ENCODE assay signal across 8 cellular contexts in genomic region chr20:38167851-38168760, GRCh38. TPM values are rescaled to one million over a fixed set of nuclear protein-coding genes. Genes with fewer than 3 reads are reported as not detected.
A peak's percentile ranks its signal among the peaks of the same experiment; 100 is the strongest.
DNase-seq lines count a peak whose midpoint lies in the region; ATAC-seq and TF ChIP-seq lines count a peak whose summit lies in the region.

No MANE protein-coding gene starts in this region.

- H3K36me3 ChIP-seq in PC-3 (ENCODE audit: low read depth, low read length) (no peaks in the 10 kb centered on the region), esophagus squamous epithelium (no peaks in the 10 kb centered on the region)

- H3K27ac ChIP-seq in PC-3 (ENCODE audit: low read length) (peak overlapping the region; percentile 94), esophagus squamous epithelium (peak overlapping the region; percentile 11 to 87 (median 60))

- peak overlapping the region; percentile 60 for H3K27ac Mint-ChIP-seq in osteocyte (ENCODE audit: unreplicated experiment)

- intact Hi-C loops in PC-3 (cut with micrococcal nuclease) (loop anchor here (5.0 kb wide), 1 partner anchor 56 kb away; no protein-coding TSS in a partner anchor), esophagus squamous epithelium (cut with DNase I) (loop anchor here (10.0 kb wide), 1 partner anchor 93 kb away; no protein-coding TSS in a partner anchor)

- no peaks in the 10 kb centered on the region for H3K27me3 Mint-ChIP-seq in osteocyte (ENCODE audit: unreplicated experiment)

- no peaks in the 10 kb centered on the region for H3K9me3 Mint-ChIP-seq in osteocyte (ENCODE audit: unreplicated experiment)

- peak overlapping the region; percentile 78 for H3K9ac ChIP-seq in PC-3 (ENCODE audit: low read length)

- peak overlapping the region; percentile 58 for H3K4me2 ChIP-seq in PC-3 (ENCODE audit: low read length)

- H4K20me1 ChIP-seq in PC-3 (ENCODE audit: low read length): no peaks in the 10 kb centered on the region

- DNase-seq in EH (ENCODE audit: low read depth) (peak; percentile 97), PC-3 (peak; percentile 98), esophagus squamous epithelium (lab: John Stamatoyannopoulos, UW) (no peak), osteocyte (ENCODE audit: extremely low spot score, unreplicated experiment) (no peak), occipital lobe (lab: John Stamatoyannopoulos, UW) (no peak)

- ATAC-seq in PC-3 (peak; percentile 62), HG03045 (IDR thresholded peaks at IDR 0.05; ENCODE audit: unreplicated experiment) (no peak), HG02938 (IDR thresholded peaks at IDR 0.05; ENCODE audit: unreplicated experiment) (no peak), GM19452 (IDR thresholded peaks at IDR 0.05; ENCODE audit: unreplicated experiment) (no peak)

- TF ChIP-seq CTCF in PC-3 (conservative IDR thresholded peaks at IDR 0.05; ENCODE audit: low read depth, low read length) (no peak), esophagus squamous epithelium (IDR thresholded peaks at IDR 0.05) (no peak), osteocyte (IDR thresholded peaks at IDR 0.05) (no peak)

- no peak for TF ChIP-seq POLR2A in esophagus squamous epithelium (IDR thresholded peaks at IDR 0.05)

- no peaks in the 10 kb centered on the region for H3K9me3 ChIP-seq in PC-3 (ENCODE audit: low read length)
- no peaks in the 10 kb centered on the region for H3K9me3 ChIP-seq in esophagus squamous epithelium

- peaks cover 27% of the 10 kb centered on the region for H3K79me2 ChIP-seq in PC-3 (ENCODE audit: low read length)

- H3K4me1 ChIP-seq in PC-3 (ENCODE audit: insufficient read depth, low read length): peaks cover 92% of the 10 kb centered on the region
- peaks cover 21 to 85% (median 33%) of the 10 kb centered on the region in 3 donors for H3K4me1 ChIP-seq in esophagus squamous epithelium

- no peak overlapping the region for H2AFZ ChIP-seq in PC-3 (ENCODE audit: low read length)

- no peaks in the 10 kb centered on the region for H3K9me2 ChIP-seq in PC-3 (replicated peaks; ENCODE audit: low read length)

- BruUV-seq in PC-3 (replicated peaks; lab: Mats Ljungman, UMichigan): no TSS peak

- no peak overlapping the region for H3K4me3 ChIP-seq in PC-3 (ENCODE audit: low read length)
- no peak overlapping the region for H3K4me3 ChIP-seq in esophagus squamous epithelium

- H3K36me3 Mint-ChIP-seq in osteocyte (ENCODE audit: unreplicated experiment): no peaks in the 10 kb centered on the region

- POLR2A ChIA-PET in PC-3 (lab: Charles Lee; ENCODE audit: unreplicated experiment): interaction anchor here (1.1 kb wide), 1 partner anchor 15 kb away, joined by 4 read pairs; no protein-coding TSS in a partner anchor

- H3K4me1 Mint-ChIP-seq in osteocyte (ENCODE audit: unreplicated experiment): peaks cover 73% of the 10 kb centered on the region

- H3K4me3 Mint-ChIP-seq in osteocyte (ENCODE audit: unreplicated experiment): no peak overlapping the region

- CTCF ChIA-PET in PC-3 (lab: Charles Lee): interaction anchor here (0.5 to 1.7 kb wide), 4 partner anchors 53 to 175 kb away, joined by 3 to 5 read pairs (median 4); no protein-coding TSS in a partner anchor

- WGBS in esophagus squamous epithelium, 2 donors: 59 to 83% methylated on average over 1 to 5 of the region's 7 CpGs

- peaks cover 10% of the 10 kb centered on the region for H3F3A ChIP-seq in PC-3 (ENCODE audit: low read length, unreplicated experiment)

- H3K27me3 ChIP-seq in PC-3 (ENCODE audit: low read length): no peaks in the 10 kb centered on the region
- H3K27me3 ChIP-seq in esophagus squamous epithelium: no peaks in the 10 kb centered on the region

RNA-seq across cellular contexts. Expression of gene TGM2, which starts 3.0 kb away (rescaled TPM):
- total RNA-seq in PC-3 (2014; rRNA removed) (583 and 773 TPM in 2 replicates), esophagus squamous epithelium (10 to 100 TPM in 2 of 4 donors, 1 to 10 TPM in 2; 2.8 to 33.2 (median 11.5) TPM), osteocyte (29.2 and 32.7 TPM in 2 replicates), occipital lobe (3.7 TPM)

Comparison
In these comparisons a context has a peak if more than half of its experiments do, and no peak if none do; other contexts are left out.
1. DNase-seq: peak in EH (single experiment) and PC-3 (single experiment); none in esophagus squamous epithelium (single experiment), osteocyte (single experiment) and occipital lobe (single experiment).
2. RNA of gene TGM2, which starts 3.0 kb away (total RNA-seq): 583 to 773 TPM in PC-3; 29.2 to 32.7 TPM in osteocyte, 2.8 to 33.2 TPM in esophagus squamous epithelium and 3.7 TPM in occipital lobe (single experiment); every median in the first group is over 10 times any median in the second.